ENCODE assay signal across 8 cellular contexts in the genomic region with DNA sequence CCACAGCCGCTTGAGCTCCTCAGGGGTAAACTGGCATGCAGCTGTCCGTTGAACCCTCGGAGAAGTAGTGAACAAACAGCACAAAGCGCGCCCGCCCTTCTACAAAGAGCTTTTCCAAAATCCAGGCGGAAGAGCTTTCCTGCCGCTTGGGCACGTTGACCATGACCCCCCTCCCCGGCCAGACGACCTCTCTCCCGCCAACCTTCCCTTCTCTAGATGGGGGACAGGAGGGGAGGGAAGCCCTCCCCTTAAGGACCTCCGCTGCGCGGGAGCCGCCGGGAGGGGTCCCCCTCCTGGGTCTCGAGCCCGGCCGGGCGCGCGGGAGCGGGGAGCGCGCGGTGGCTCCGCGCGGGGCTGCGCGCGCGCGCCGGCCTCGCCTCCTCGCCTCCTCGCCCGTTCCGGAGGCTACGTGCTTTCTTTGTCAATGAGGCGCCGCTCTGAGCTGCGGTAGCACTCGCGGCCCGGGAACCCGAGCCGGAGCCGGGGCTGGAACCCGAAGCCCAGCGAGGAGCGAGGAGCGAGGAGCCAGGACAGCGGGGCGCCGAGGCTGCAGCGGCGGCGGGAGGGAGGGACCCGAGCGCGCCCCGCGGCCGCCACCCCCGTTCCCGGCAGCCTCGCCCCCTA. TPM values are rescaled to one million over a fixed set of nuclear protein-coding genes. Genes with fewer than 3 reads are reported as not detected.
DNase-seq lines count a peak whose midpoint lies in the region; ATAC-seq and TF ChIP-seq lines count a peak whose summit lies in the region.

A gene (plus strand): TSS at position 421 of the 624 bp plus-strand sequence.

- DNase-seq in activated naive CD4-positive, alpha-beta T cell treated with anti-CD3 and anti-CD28 coated beads for 36 hours = no peak
- no peak for DNase-seq in activated naive CD4-positive, alpha-beta T cell treated with anti-CD3 and anti-CD28 coated beads, Interleukin-2, amount 50 U/mL, for 16 hours
- DNase-seq in NCI-H446 treated with DMSO at 0.1 percent for 48 hours (lab: John Stamatoyannopoulos, UW) (peak; percentile 9), dorsolateral prefrontal cortex (peak in 5 of 10 donors; percentile 27 to 62 (median 49)), NOMO-1 treated with dmso at 0.1 percent for 144 hours (lab: John Stamatoyannopoulos, UW; ENCODE audit: unreplicated experiment) (no peak), mucosa of descending colon (no peak)
- DNase-seq in naive thymus-derived CD4-positive, alpha-beta T cell = no peak
- no peak for DNase-seq in stimulated activated CD8-positive, alpha-beta memory T cell treated with anti-CD3 and anti-CD28 coated beads, Interleukin-4, amount 100 ng/mL, for 48 hours

- no peaks in the 10 kb centered on the region for H3K36me3 Mint-ChIP-seq in activated naive CD4-positive, alpha-beta T cell treated with anti-CD3 and anti-CD28 coated beads for 36 hours (ENCODE audit: low read depth)
- no peaks in the 10 kb centered on the region for H3K36me3 Mint-ChIP-seq in naive thymus-derived CD4-positive, alpha-beta T cell

- H3K36me3 ChIP-seq in naive thymus-derived CD4-positive, alpha-beta T cell (ENCODE audit: control insufficient read depth in 2 of 3, insufficient read depth in 3 of 3, low read length in 3 of 3) = no peaks in the 10 kb centered on the region
- no peaks in the 10 kb centered on the region for H3K36me3 ChIP-seq in mucosa of descending colon (ENCODE audit: low read depth)

- peaks cover 47% of the 10 kb centered on the region for H3K27me3 Mint-ChIP-seq in activated naive CD4-positive, alpha-beta T cell treated with anti-CD3 and anti-CD28 coated beads for 36 hours (ENCODE audit: low read depth)
- H3K27me3 Mint-ChIP-seq in naive thymus-derived CD4-positive, alpha-beta T cell = peaks cover 39 to 59% (median 46%) of the 10 kb centered on the region in 5 donors

- no peaks in the 10 kb centered on the region for H3K9me3 Mint-ChIP-seq in activated naive CD4-positive, alpha-beta T cell treated with anti-CD3 and anti-CD28 coated beads for 36 hours
- H3K9me3 Mint-ChIP-seq in naive thymus-derived CD4-positive, alpha-beta T cell = peaks cover 0 to 1% (median 0%) of the 10 kb centered on the region in 11 donors

- peaks cover 0 to 14% (median 0%) of the 10 kb centered on the region in 45 donors for H3K27me3 ChIP-seq in dorsolateral prefrontal cortex
- H3K27me3 ChIP-seq in naive thymus-derived CD4-positive, alpha-beta T cell (ENCODE audit: control insufficient read depth in 2 of 2, insufficient read depth in 2 of 2, low read length in 2 of 2) = no peaks in the 10 kb centered on the region

- intact Hi-C loops in activated naive CD4-positive, alpha-beta T cell treated with anti-CD3 and anti-CD28 coated beads for 36 hours (cut with micrococcal nuclease) = no loop called here
- intact Hi-C loops in dorsolateral prefrontal cortex (cut with DNase I) (no loop called here), mucosa of descending colon (cut with DNase I, micrococcal nuclease) (no loop called here)
- intact Hi-C loops in naive thymus-derived CD4-positive, alpha-beta T cell (cut with micrococcal nuclease) = no loop called here

- POLR2A ChIA-PET in naive thymus-derived CD4-positive, alpha-beta T cell (lab: Charles Lee) = no interaction called here

- H3K4me1 Mint-ChIP-seq in activated naive CD4-positive, alpha-beta T cell treated with anti-CD3 and anti-CD28 coated beads for 36 hours (ENCODE audit: low read depth) = peaks cover 2% of the 10 kb centered on the region
- H3K4me1 Mint-ChIP-seq in naive thymus-derived CD4-positive, alpha-beta T cell = peaks cover 0 to 8% (median 3%) of the 10 kb centered on the region in 7 donors

- TF ChIP-seq CTCF in dorsolateral prefrontal cortex (IDR thresholded peaks at IDR 0.05 in 54 of 56, conservative IDR thresholded peaks at IDR 0.05 in 2 of 56; ENCODE audit: low read depth in 1 of 56, partially characterized antibody in 56 of 56) (peak in 1 of 56 donors; percentile 6), mucosa of descending colon (IDR thresholded peaks at IDR 0.05) (no peak)

- no peak for ATAC-seq in naive thymus-derived CD4-positive, alpha-beta T cell
- no peak for ATAC-seq in mucosa of descending colon

- H3K27ac ChIP-seq in dorsolateral prefrontal cortex = peak within 1 kb of the TSS in 44 of 59 donors; percentile 6 to 83 (median 59)
- no peak within 1 kb of the TSS for H3K27ac ChIP-seq in naive thymus-derived CD4-positive, alpha-beta T cell (ENCODE audit: low read depth, low read length)

- peak within 1 kb of the TSS; percentile 53 for H3K4me3 Mint-ChIP-seq in activated naive CD4-positive, alpha-beta T cell treated with anti-CD3 and anti-CD28 coated beads for 36 hours
- H3K4me3 Mint-ChIP-seq in naive thymus-derived CD4-positive, alpha-beta T cell = peak within 1 kb of the TSS in 7 of 10 donors; percentile 24 to 75 (median 42)

- no peaks in the 10 kb centered on the region for H3K4me1 ChIP-seq in naive thymus-derived CD4-positive, alpha-beta T cell (ENCODE audit: control insufficient read depth in 2 of 2, insufficient read depth in 2 of 2, low read length in 2 of 2)
- H3K4me1 ChIP-seq in mucosa of descending colon (ENCODE audit: low read depth) = no peaks in the 10 kb centered on the region

- CTCF ChIA-PET in activated naive CD4-positive, alpha-beta T cell treated with anti-CD3 and anti-CD28 coated beads for 36 hours (lab: Charles Lee) = interaction anchor here (0.8 kb wide), 1 partner anchor 13 kb away, joined by 3 read pairs; no protein-coding TSS in a partner anchor
- CTCF ChIA-PET in naive thymus-derived CD4-positive, alpha-beta T cell (lab: Charles Lee) = no interaction called here

- H3K9me3 ChIP-seq in naive thymus-derived CD4-positive, alpha-beta T cell (ENCODE audit: control insufficient read depth in 2 of 3, low read length in 3 of 3) = no peaks in the 10 kb centered on the region
- H3K9me3 ChIP-seq in mucosa of descending colon = no peaks in the 10 kb centered on the region

- no peak within 1 kb of the TSS for H3K27ac Mint-ChIP-seq in activated naive CD4-positive, alpha-beta T cell treated with anti-CD3 and anti-CD28 coated beads for 36 hours
- no peak within 1 kb of the TSS for H3K27ac Mint-ChIP-seq in naive thymus-derived CD4-positive, alpha-beta T cell

- peak within 1 kb of the TSS; percentile 34 to 76 (median 61) for H3K4me3 ChIP-seq in dorsolateral prefrontal cortex
- H3K4me3 ChIP-seq in naive thymus-derived CD4-positive, alpha-beta T cell (ENCODE audit: low read length) = no peak within 1 kb of the TSS
- no peak within 1 kb of the TSS for H3K4me3 ChIP-seq in mucosa of descending colon

RNA-seq across cellular contexts. Expression of the gene that starts here (rescaled TPM):
- not detected for total RNA-seq in activated naive CD4-positive, alpha-beta T cell treated with anti-CD3 and anti-CD28 coated beads for 36 hours
- total RNA-seq in dorsolateral prefrontal cortex (100 to 1,000 TPM in 88 of 120 experiments, 10 to 100 TPM in 32; 33.8 to 180 (median 116) TPM), mucosa of descending colon (1 to 10 TPM in 1 of 3 donors, under 1 TPM in 2; 0.12 to 1.0 (median 0.20) TPM)
- not detected for total RNA-seq in naive thymus-derived CD4-positive, alpha-beta T cell
- polyA plus RNA-seq in naive thymus-derived CD4-positive, alpha-beta T cell = not detected

Comparison
In these comparisons a context has a peak if more than half of its experiments do, and no peak if none do; other contexts are left out.
1. RNA of the gene that starts here (total RNA-seq): 33.8 to 180 TPM in dorsolateral prefrontal cortex; 0.12 to 1.0 TPM in mucosa of descending colon, not detected in activated naive CD4-positive, alpha-beta T cell treated with anti-CD3 and anti-CD28 coated beads for 36 hours and not detected in naive thymus-derived CD4-positive, alpha-beta T cell; every median in the first group is over 10 times any median in the second.
2. H3K4me3 ChIP-seq: peak in dorsolateral prefrontal cortex (59 of 59); none in naive thymus-derived CD4-positive, alpha-beta T cell (single experiment) and mucosa of descending colon (single experiment).